Comparison of ENCODE assay signal across 23 cellular contexts in genomic region chr12:128627659-128628058, GRCh38.
"Had no signal": no experiment of that assay in that cellular context is flagged by ENCODE, and none has a peak within 500 bp of the region (broad histone marks: within the 10 kb centered on the region; RNA-seq: fewer than 3 reads in every experiment).

No MANE protein-coding gene starts in this region.

- H3K27me3 ChIP-seq: neural progenitor cell, right atrium auricular region, suprapubic skin, transverse colon, vagina had no signal

- H3K9ac ChIP-seq: neural progenitor cell, parathyroid adenoma had no signal

- H3K4me1 ChIP-seq: neural progenitor cell, parathyroid adenoma, prostate gland, right atrium auricular region, suprapubic skin, transverse colon had no signal

- H3K79me2 ChIP-seq: parathyroid adenoma had no signal

- H3K4me2 ChIP-seq: neural progenitor cell, smooth muscle cell had no signal

- H3K27ac ChIP-seq: coronary artery, neural progenitor cell, parathyroid adenoma, prostate gland, right atrium auricular region, suprapubic skin, transverse colon, vagina had no signal

- H3K4me3 ChIP-seq: coronary artery, neural progenitor cell, prostate gland, right atrium auricular region, smooth muscle cell, suprapubic skin, transverse colon, vagina had no signal

- H3K9me3 ChIP-seq: prostate gland, suprapubic skin, transverse colon, vagina had no signal

- DNase-seq: dermis blood vessel endothelial cell; effector memory CD8-positive, alpha-beta T cell; erythroblast; head of caudate nucleus; kidney; mesendoderm; midbrain; naive thymus-derived CD4-positive, alpha-beta T cell; stimulated activated CD4-positive, alpha-beta T cell treated with anti-CD3 and anti-CD28 coated beads, Interleukin-12 subunit alpha, Interleukin-12 subunit beta, amount 100 ng/mL, for 4 hours; stimulated activated CD4-positive, alpha-beta T cell treated with anti-CD3 and anti-CD28 coated beads, Interleukin-1b, Interleukin-23, amount 100 ng/mL, for 48 hours; stimulated activated CD4-positive, alpha-beta T cell treated with anti-CD3 and anti-CD28 coated beads, Interleukin-4, amount 100 ng/mL, for 1 hour; stimulated activated CD8-positive, alpha-beta memory T cell treated with anti-CD3 and anti-CD28 coated beads, Interleukin-4, amount 100 ng/mL, for 48 hours; stimulated activated naive CD4-positive, alpha-beta T cell; stimulated activated naive CD8-positive, alpha-beta T cell treated with anti-CD3 and anti-CD28 coated beads, Interleukin-15, amount 100 ng/mL, for 72 hours; transverse colon had no signal

- H3K36me3 ChIP-seq: neural progenitor cell, prostate gland, right atrium auricular region, suprapubic skin, transverse colon, vagina had no signal

- H2AFZ ChIP-seq: neural progenitor cell, parathyroid adenoma had no signal
